In the genomic region with DNA sequence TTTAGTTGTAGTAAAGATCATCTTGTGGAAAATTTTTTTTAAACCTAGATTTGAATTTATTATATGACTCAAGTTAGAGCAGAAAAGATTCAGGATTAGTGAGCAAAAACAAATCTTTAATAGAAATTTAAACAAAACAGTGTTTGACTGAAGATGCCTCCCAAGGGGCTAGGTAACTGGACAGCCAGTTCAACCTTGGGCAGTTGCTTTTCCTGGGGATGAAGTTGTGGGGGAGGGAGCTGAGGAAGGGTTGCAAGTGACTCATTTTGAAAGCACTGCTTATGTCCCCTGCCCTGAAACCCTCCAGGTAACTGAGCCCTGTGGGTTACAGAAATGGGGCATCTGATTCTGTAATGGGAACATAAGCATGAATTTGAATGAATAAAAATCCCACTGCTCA, we compare ENCODE assay signal across 7 cellular contexts. TPM values are rescaled to one million over a fixed set of nuclear protein-coding genes. Genes with fewer than 3 reads are reported as not detected.
DNase-seq lines count a peak whose midpoint lies in the region; ATAC-seq, FAIRE-seq and TF ChIP-seq lines count a peak whose summit lies in the region.

No MANE protein-coding gene starts in this region.

- no peak overlapping the region for H3K4me3 Mint-ChIP-seq in mesothelial cell of epicardium

- H3K9me3 Mint-ChIP-seq in mesothelial cell of epicardium = peaks cover 9% of the 10 kb centered on the region

- H3K27ac Mint-ChIP-seq in mesothelial cell of epicardium = no peak overlapping the region

- H3K27me3 ChIP-seq in psoas muscle (ENCODE audit: insufficient read depth in 3 of 3, low read length in 2 of 3) (no peaks in the 10 kb centered on the region), BE2C (no peaks in the 10 kb centered on the region)

- H3K4me3 ChIP-seq in psoas muscle (no peak overlapping the region), BE2C (ENCODE audit: low read depth, low read length) (no peak overlapping the region)

- ATAC-seq in HG02870 (IDR thresholded peaks at IDR 0.05; ENCODE audit: unreplicated experiment) = peak; percentile 54
- ATAC-seq in psoas muscle = no peak
- no peak for ATAC-seq in HG03469 (IDR thresholded peaks at IDR 0.05; ENCODE audit: unreplicated experiment)

- H3K27ac ChIP-seq in psoas muscle = peak overlapping the region; percentile 27

- intact Hi-C loops in psoas muscle (cut with DNase I) = no loop called here

- H3K36me3 Mint-ChIP-seq in mesothelial cell of epicardium = no peaks in the 10 kb centered on the region

- no peaks in the 10 kb centered on the region for H3K9me3 ChIP-seq in psoas muscle
- H3K9me3 ChIP-seq in BE2C = no peaks in the 10 kb centered on the region

- TF ChIP-seq CTCF in psoas muscle (IDR thresholded peaks at IDR 0.05) (no peak), BE2C (IDR thresholded peaks at IDR 0.05; ENCODE audit: low read depth, low read length) (no peak), mesothelial cell of epicardium (IDR thresholded peaks at IDR 0.05; ENCODE audit: unreplicated experiment) (no peak)

- peaks cover 8% of the 10 kb centered on the region for H3K4me1 Mint-ChIP-seq in mesothelial cell of epicardium

- H3K36me3 ChIP-seq in psoas muscle (ENCODE audit: insufficient read depth in 1 of 2, low read depth in 1 of 2) (no peaks in the 10 kb centered on the region), BE2C (no peaks in the 10 kb centered on the region)

- peak; percentile 40 for DNase-seq in GM19239 (ENCODE audit: insufficient read length, low spot score)
- peak; percentile 14 for DNase-seq in UCSD-AML1 (lab: John Stamatoyannopoulos, UW; ENCODE audit: unreplicated experiment)
- DNase-seq in psoas muscle = no peak
- no peak for DNase-seq in BE2C
- DNase-seq in mesothelial cell of epicardium (ENCODE audit: low spot score in 2 of 2, unreplicated experiment in 2 of 2) = no peak

- peak; percentile 94 for FAIRE-seq in GM19239 (lab: Jason Lieb, UNC)

- peaks cover 2% of the 10 kb centered on the region for H3K27me3 Mint-ChIP-seq in mesothelial cell of epicardium (ENCODE audit: low read depth)

- H3K4me1 ChIP-seq in psoas muscle (peaks cover 5% of the 10 kb centered on the region), BE2C (no peaks in the 10 kb centered on the region; the same call in 1 of the 2 replicates)

RNA-seq across cellular contexts. Expression of gene CFAP54, which starts 13.1 kb away (rescaled TPM):
- total RNA-seq in psoas muscle (under 1 TPM in 2 of 4 donors, not detected in 2; 0.13 to 0.14 TPM), mesothelial cell of epicardium (0.54 to 0.84 TPM (median 0.80 TPM) in 3 replicates)
- polyA plus RNA-seq in psoas muscle = under 1 TPM in 2 of 3 donors, not detected in 1; 0.03 to 0.04 TPM
- polyA plus RNA-seq in BE2C (2012; ENCODE audit: insufficient read depth, insufficient read length, low read depth) = not detected

Comparison
In these comparisons a context has a peak if more than half of its experiments do, and no peak if none do; other contexts are left out.
1. DNase-seq: peak in GM19239 (single experiment) and UCSD-AML1 (single experiment); none in psoas muscle (0 of 2), BE2C (single experiment) and mesothelial cell of epicardium (0 of 2).